1 cellular context compared by ENCODE assay signal in genomic region chr10:13586676-13587355, GRCh38.
TF ChIP-seq lines count a peak whose summit lies in the region.

Gene PRPF18 (plus strand): TSS chr10:13586965. CDS start chr10:13587087, 122 bp downstream.

TF ChIP-seq in HepG2, 621 proteins besides CTCF, POLR2A, EP300 and RAD21 (continued from another document and continues in another):
- TF ChIP-seq FOXJ3 (CRISPR knock-in tag; IDR thresholded peaks at IDR 0.05; ENCODE audit: borderline replicate concordance) (no peak; the same call in 1 of the 2 replicates), ATRX (CRISPR knock-in tag; IDR thresholded peaks at IDR 0.05; ENCODE audit: borderline replicate concordance) (no peak), RCOR2 (CRISPR knock-in tag; IDR thresholded peaks at IDR 0.05) (no peak), KMT2B (CRISPR knock-in tag; IDR thresholded peaks at IDR 0.05) (peak; percentile 90), SIX1 (CRISPR knock-in tag; IDR thresholded peaks at IDR 0.05; ENCODE audit: borderline replicate concordance) (no peak), XRCC5 (optimal IDR thresholded peaks at IDR 0.05; ENCODE audit: low read length) (peak; percentile 99), ZNF225 (CRISPR knock-in tag; IDR thresholded peaks at IDR 0.05) (no peak; the same call in 1 of the 2 replicates), ZNF749 (CRISPR knock-in tag; IDR thresholded peaks at IDR 0.05; ENCODE audit: borderline replicate concordance) (0 out of 2 replicates have a peak, but pooled peaks have one; percentile 45), MIXL1 (CRISPR knock-in tag; IDR thresholded peaks at IDR 0.05) (peak; percentile 52), PHF21A (CRISPR knock-in tag; IDR thresholded peaks at IDR 0.05) (peak; percentile 44; the same call in 1 of the 2 replicates), ZNF282 (IDR thresholded peaks at IDR 0.05; ENCODE audit: partially characterized antibody) (no peak), HINFP (CRISPR knock-in tag; IDR thresholded peaks at IDR 0.05; ENCODE audit: low read depth) (no peak), PAXIP1 (CRISPR knock-in tag; conservative IDR thresholded peaks at IDR 0.05) (no peak), ATF5 (CRISPR knock-in tag; IDR thresholded peaks at IDR 0.05; ENCODE audit: low read depth) (no peak), ARID4A (CRISPR knock-in tag; IDR thresholded peaks at IDR 0.05; ENCODE audit: borderline replicate concordance) (peak; percentile 87; the same call in 1 of the 2 replicates), ZFP62 (CRISPR knock-in tag; IDR thresholded peaks at IDR 0.05) (no peak), SRSF1 (optimal IDR thresholded peaks at IDR 0.05; ENCODE audit: low read depth, low read length) (no peak), FOXK1 (CRISPR knock-in tag; IDR thresholded peaks at IDR 0.05; ENCODE audit: borderline replicate concordance, low read depth) (peak; percentile 92), PCBP2 (optimal IDR thresholded peaks at IDR 0.05; ENCODE audit: low read depth, low read length, poor library complexity, severe bottlenecking) (no peak), RFX5 (IDR thresholded peaks at IDR 0.05; ENCODE audit: low read depth, low read length) (no peak; the same call in 1 of the 2 replicates), ZNF550 (CRISPR knock-in tag; IDR thresholded peaks at IDR 0.05; ENCODE audit: borderline replicate concordance) (no peak), FOXO4 (CRISPR knock-in tag; conservative IDR thresholded peaks at IDR 0.05) (no peak), AFF4 (CRISPR knock-in tag; IDR thresholded peaks at IDR 0.05) (no peak), HIVEP1 (CRISPR knock-in tag; IDR thresholded peaks at IDR 0.05) (no peak), MAFF (IDR thresholded peaks at IDR 0.05; ENCODE audit: low read depth, low read length) (no peak), PRDM15 (CRISPR knock-in tag; IDR thresholded peaks at IDR 0.05) (no peak), ZNF546 (CRISPR knock-in tag; conservative IDR thresholded peaks at IDR 0.05) (no peak; the same call in 1 of the 2 replicates), ZNF180 (CRISPR knock-in tag; IDR thresholded peaks at IDR 0.05; ENCODE audit: borderline replicate concordance, low read depth) (no peak), NBN (conservative IDR thresholded peaks at IDR 0.05) (no peak), YY1 (IDR thresholded peaks at IDR 0.05; ENCODE audit: insufficient read depth, insufficient replicate concordance, low read depth, low read length) (peak; percentile 73), CBX1 (IDR thresholded peaks at IDR 0.05; ENCODE audit: low read depth) (peak; percentile 82), FUBP1 (CRISPR knock-in tag; IDR thresholded peaks at IDR 0.05; ENCODE audit: borderline replicate concordance) (no peak), MZF1 (CRISPR knock-in tag; IDR thresholded peaks at IDR 0.05; ENCODE audit: borderline replicate concordance) (no peak), SKI (IDR thresholded peaks at IDR 0.05; ENCODE audit: partially characterized antibody) (peak; percentile 19), EED (CRISPR knock-in tag; IDR thresholded peaks at IDR 0.05) (no peak), CREBL2 (CRISPR knock-in tag; IDR thresholded peaks at IDR 0.05; ENCODE audit: borderline replicate concordance) (no peak), ZNF335 (CRISPR knock-in tag; IDR thresholded peaks at IDR 0.05) (0 out of 2 replicates have a peak, but pooled peaks have one; percentile 43)
